ENCODE assay signal across 11 cellular contexts in genomic region chr15:78070049-78070698, GRCh38. TPM values are rescaled to one million over a fixed set of nuclear protein-coding genes. Genes with fewer than 3 reads are reported as not detected.
DNase-seq lines count a peak whose midpoint lies in the region; ATAC-seq and TF ChIP-seq lines count a peak whose summit lies in the region.
"Had no signal": no experiment of that assay in that cellular context is flagged by ENCODE, and none has a peak within 500 bp of the region (broad histone marks: within the 10 kb centered on the region; RNA-seq: fewer than 3 reads in every experiment).

No MANE protein-coding gene starts in this region.

- H3K27me3 Mint-ChIP-seq in activated CD4-positive, alpha-beta T cell treated with anti-CD3 and anti-CD28 coated beads for 36 hours = no peaks in the 10 kb centered on the region
- no peaks in the 10 kb centered on the region for H3K27me3 Mint-ChIP-seq in Caco-2 (ENCODE audit: insufficient read depth, unreplicated experiment)

- no peak for TF ChIP-seq POLR2A in esophagus squamous epithelium (IDR thresholded peaks at IDR 0.05)

- POLR2A ChIA-PET in activated CD4-positive, alpha-beta T cell treated with anti-CD3 and anti-CD28 coated beads for 36 hours (lab: Charles Lee) = interaction anchor here (0.7 to 1.0 kb wide), 3 partner anchors 36 to 480 kb away, joined by 3 to 4 read pairs (median 3); no protein-coding TSS in a partner anchor
- POLR2A ChIA-PET in Caco-2 (lab: Charles Lee) = no interaction called here

- H3K27me3 ChIP-seq in esophagus squamous epithelium (no peaks in the 10 kb centered on the region), Caco-2 (replicated peaks; ENCODE audit: control insufficient read depth, insufficient read depth, low read length) (no peaks in the 10 kb centered on the region)
- H3K27me3 ChIP-seq: pancreas had no signal

- intact Hi-C loops in activated CD4-positive, alpha-beta T cell treated with anti-CD3 and anti-CD28 coated beads for 36 hours (cut with DNase I, micrococcal nuclease) = loop anchor here in 1 of 2 experiments (1.0 to 10.0 kb wide), 2 partner anchors 35 to 645 kb away; partner anchors contain the start of genes HMG20A and PEAK1
- intact Hi-C loops in esophagus squamous epithelium (cut with DNase I) = no loop called here
- intact Hi-C loops in Caco-2 (cut with micrococcal nuclease; ENCODE audit: unreplicated experiment) = no loop called here

- peaks cover 39% of the 10 kb centered on the region for H3K4me1 Mint-ChIP-seq in activated CD4-positive, alpha-beta T cell treated with anti-CD3 and anti-CD28 coated beads for 36 hours
- peaks cover 14% of the 10 kb centered on the region for H3K4me1 Mint-ChIP-seq in Caco-2 (ENCODE audit: low read depth, unreplicated experiment)

- TF ChIP-seq CTCF in esophagus squamous epithelium (IDR thresholded peaks at IDR 0.05) (no peak), Caco-2 (IDR thresholded peaks at IDR 0.05; ENCODE audit: insufficient read depth in 1 of 2, low read depth in 1 of 2, low read length in 1 of 2, severe bottlenecking in 1 of 2, unreplicated experiment in 1 of 2) (no peak)

- H3K27ac ChIP-seq in esophagus squamous epithelium = peak overlapping the region in 3 of 4 donors; percentile 64 to 90 (median 87)
- H3K27ac ChIP-seq in substantia nigra (ENCODE audit: low read depth, low read length, poor library complexity, severe bottlenecking) = peak overlapping the region; percentile 1

- no peaks in the 10 kb centered on the region for H3K9me3 Mint-ChIP-seq in activated CD4-positive, alpha-beta T cell treated with anti-CD3 and anti-CD28 coated beads for 36 hours (ENCODE audit: low read depth)
- no peaks in the 10 kb centered on the region for H3K9me3 Mint-ChIP-seq in Caco-2 (ENCODE audit: unreplicated experiment)

- peak overlapping the region; percentile 62 for H3K4me3 Mint-ChIP-seq in activated CD4-positive, alpha-beta T cell treated with anti-CD3 and anti-CD28 coated beads for 36 hours
- H3K4me3 Mint-ChIP-seq in Caco-2 (ENCODE audit: unreplicated experiment) = no peak overlapping the region

- H3K4me1 ChIP-seq in esophagus squamous epithelium (peaks cover 44 to 100% (median 73%) of the 10 kb centered on the region in 3 donors), Caco-2 (peaks cover 18% of the 10 kb centered on the region; the same call in 1 of the 2 replicates)

- H3K36me3 ChIP-seq in esophagus squamous epithelium (no peaks in the 10 kb centered on the region), Caco-2 (ENCODE audit: control insufficient read depth, insufficient read depth, low read length) (no peaks in the 10 kb centered on the region)
- H3K36me3 ChIP-seq: pancreas had no signal

- no peaks in the 10 kb centered on the region for H3K9me3 ChIP-seq in esophagus squamous epithelium
- no peaks in the 10 kb centered on the region for H3K9me3 ChIP-seq in Caco-2
- H3K9me3 ChIP-seq: pancreas had no signal

- CTCF ChIA-PET in activated CD4-positive, alpha-beta T cell treated with anti-CD3 and anti-CD28 coated beads for 36 hours (lab: Charles Lee) = interaction anchor here (0.6 to 6.4 kb wide), 12 partner anchors 8 to 111 kb away, joined by 3 to 74 read pairs (median 6); no protein-coding TSS in a partner anchor
- CTCF ChIA-PET in Caco-2 (lab: Charles Lee) = interaction anchor here (0.6 to 1.2 kb wide), 3 partner anchors 14 to 172 kb away, joined by 3 to 5 read pairs (median 4); no protein-coding TSS in a partner anchor

- H3K27ac Mint-ChIP-seq in activated CD4-positive, alpha-beta T cell treated with anti-CD3 and anti-CD28 coated beads for 36 hours = no peak overlapping the region
- H3K27ac Mint-ChIP-seq in Caco-2 (ENCODE audit: unreplicated experiment) = no peak overlapping the region

- BruUV-seq in Caco-2 (replicated peaks; lab: Mats Ljungman, UMichigan) = no TSS peak

- peak; percentile 43 for ATAC-seq in activated CD4-positive, alpha-beta T cell treated with anti-CD3 and anti-CD28 coated beads for 36 hours
- no peak for ATAC-seq in GM21786 (IDR thresholded peaks at IDR 0.05; ENCODE audit: unreplicated experiment)

- 68 to 71% methylated on average over 4 of the region's 4 CpGs for WGBS in esophagus squamous epithelium, 2 donors

- DNase-seq in activated CD4-positive, alpha-beta T cell treated with anti-CD3 and anti-CD28 coated beads for 36 hours = peak; percentile 74
- DNase-seq in activated CD4-positive, alpha-beta T cell treated with anti-CD3 and anti-CD28 coated beads for 1 hour = no peak
- DNase-seq in UCSD-AML1 (lab: John Stamatoyannopoulos, UW; ENCODE audit: unreplicated experiment) (peak; percentile 59), esophagus squamous epithelium (lab: John Stamatoyannopoulos, UW) (no peak), substantia nigra (lab: John Stamatoyannopoulos, UW) (peak in 3 of 49 donors; percentile 26 to 37 (median 32)), Caco-2 (no peak), NCI-H1694 treated with DMSO at 0.1 percent for 48 hours (lab: John Stamatoyannopoulos, UW) (no peak)
- DNase-seq: pancreas had no signal

- H3K4me3 ChIP-seq in esophagus squamous epithelium = no peak overlapping the region
- H3K4me3 ChIP-seq in Caco-2 (ENCODE audit: low read depth, low read length) = no peak overlapping the region
- H3K4me3 ChIP-seq: pancreas had no signal

- peaks cover 11% of the 10 kb centered on the region for H3K36me3 Mint-ChIP-seq in activated CD4-positive, alpha-beta T cell treated with anti-CD3 and anti-CD28 coated beads for 36 hours (ENCODE audit: low read depth)
- H3K36me3 Mint-ChIP-seq in Caco-2 (ENCODE audit: insufficient read depth, unreplicated experiment) = no peaks in the 10 kb centered on the region

RNA-seq across cellular contexts. Expression of gene TBC1D2B, which starts 7.3 kb away (rescaled TPM):
- total RNA-seq in activated CD4-positive, alpha-beta T cell treated with anti-CD3 and anti-CD28 coated beads for 36 hours = 10 to 100 TPM; 49.3 to 52.0 TPM
- 10 to 100 TPM; 13.0 to 30.7 (median 17.8) TPM for total RNA-seq in esophagus squamous epithelium
- total RNA-seq in Caco-2 (2022) = 18.3 and 19.1 TPM in 2 replicates

RNA-seq across cellular contexts. Expression of gene SH2D7, which starts 22.2 kb away (rescaled TPM):
- total RNA-seq in activated CD4-positive, alpha-beta T cell treated with anti-CD3 and anti-CD28 coated beads for 36 hours = not detected
- not detected for total RNA-seq in esophagus squamous epithelium
- not detected in 2 replicates for total RNA-seq in Caco-2 (2022)
- total RNA-seq: dermis microvascular lymphatic vessel endothelial cell, RPMI7951 had no signal

Comparison
In these comparisons a context has a peak if more than half of its experiments do, and no peak if none do; other contexts are left out.
1. DNase-seq: peak in activated CD4-positive, alpha-beta T cell treated with anti-CD3 and anti-CD28 coated beads for 36 hours (single experiment) and UCSD-AML1 (single experiment); none in activated CD4-positive, alpha-beta T cell treated with anti-CD3 and anti-CD28 coated beads for 1 hour (single experiment), esophagus squamous epithelium (single experiment), Caco-2 (0 of 2) and NCI-H1694 treated with DMSO at 0.1 percent for 48 hours (single experiment).